In the genomic region with DNA sequence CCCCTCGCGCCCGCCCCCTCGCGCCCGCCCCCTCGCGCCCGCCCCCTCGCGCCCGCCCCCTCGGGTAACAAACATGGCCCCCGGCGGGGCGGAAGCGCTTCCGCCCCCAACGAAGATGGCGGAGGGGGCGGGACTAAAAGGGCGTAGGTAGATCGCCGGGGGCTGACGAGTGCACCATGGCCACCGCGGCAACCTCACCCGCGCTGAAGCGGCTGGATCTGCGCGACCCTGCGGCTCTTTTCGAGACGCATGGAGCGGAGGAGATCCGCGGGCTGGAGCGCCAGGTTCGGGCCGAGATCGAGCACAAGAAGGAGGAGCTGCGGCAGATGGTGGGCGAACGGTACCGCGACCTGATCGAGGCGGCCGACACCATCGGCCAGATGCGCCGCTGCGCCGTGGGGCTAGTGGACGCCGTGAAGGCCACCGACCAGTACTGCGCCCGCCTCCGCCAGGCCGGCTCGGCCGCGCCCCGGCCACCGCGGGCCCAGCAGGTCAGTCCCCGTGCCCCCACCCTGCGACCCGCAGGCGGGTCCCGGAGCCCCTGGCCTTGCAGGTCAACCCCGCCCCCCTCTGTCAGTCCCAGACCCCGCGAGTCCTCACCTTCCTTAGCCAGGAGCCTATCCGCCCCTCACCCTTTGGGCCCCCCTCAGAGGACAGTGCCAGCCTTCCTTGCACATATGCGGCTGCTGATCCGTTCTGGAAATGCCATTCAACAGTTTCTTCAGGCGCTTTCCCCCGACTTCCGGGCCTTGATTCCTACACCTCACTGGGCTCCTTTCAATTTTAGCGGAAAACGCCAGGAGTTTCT, we compare ENCODE assay signal across 8 cellular contexts. TPM values are rescaled to one million over a fixed set of nuclear protein-coding genes. Genes with fewer than 3 reads are reported as not detected.
DNase-seq lines count a peak whose midpoint lies in the region; ATAC-seq and TF ChIP-seq lines count a peak whose summit lies in the region.

A gene with protein sequence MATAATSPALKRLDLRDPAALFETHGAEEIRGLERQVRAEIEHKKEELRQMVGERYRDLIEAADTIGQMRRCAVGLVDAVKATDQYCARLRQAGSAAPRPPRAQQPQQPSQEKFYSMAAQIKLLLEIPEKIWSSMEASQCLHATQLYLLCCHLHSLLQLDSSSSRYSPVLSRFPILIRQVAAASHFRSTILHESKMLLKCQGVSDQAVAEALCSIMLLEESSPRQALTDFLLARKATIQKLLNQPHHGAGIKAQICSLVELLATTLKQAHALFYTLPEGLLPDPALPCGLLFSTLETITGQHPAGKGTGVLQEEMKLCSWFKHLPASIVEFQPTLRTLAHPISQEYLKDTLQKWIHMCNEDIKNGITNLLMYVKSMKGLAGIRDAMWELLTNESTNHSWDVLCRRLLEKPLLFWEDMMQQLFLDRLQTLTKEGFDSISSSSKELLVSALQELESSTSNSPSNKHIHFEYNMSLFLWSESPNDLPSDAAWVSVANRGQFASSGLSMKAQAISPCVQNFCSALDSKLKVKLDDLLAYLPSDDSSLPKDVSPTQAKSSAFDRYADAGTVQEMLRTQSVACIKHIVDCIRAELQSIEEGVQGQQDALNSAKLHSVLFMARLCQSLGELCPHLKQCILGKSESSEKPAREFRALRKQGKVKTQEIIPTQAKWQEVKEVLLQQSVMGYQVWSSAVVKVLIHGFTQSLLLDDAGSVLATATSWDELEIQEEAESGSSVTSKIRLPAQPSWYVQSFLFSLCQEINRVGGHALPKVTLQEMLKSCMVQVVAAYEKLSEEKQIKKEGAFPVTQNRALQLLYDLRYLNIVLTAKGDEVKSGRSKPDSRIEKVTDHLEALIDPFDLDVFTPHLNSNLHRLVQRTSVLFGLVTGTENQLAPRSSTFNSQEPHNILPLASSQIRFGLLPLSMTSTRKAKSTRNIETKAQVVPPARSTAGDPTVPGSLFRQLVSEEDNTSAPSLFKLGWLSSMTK (plus strand): TSS at position 162 of the 808 bp plus-strand sequence. CDS start 15 bp downstream, at position 177.

- no peak for TF ChIP-seq CTCF in coronary artery (IDR thresholded peaks at IDR 0.05)
- TF ChIP-seq CTCF in left lung (IDR thresholded peaks at IDR 0.05) = no peak

- peak within 1 kb of the TSS; percentile 94 for H3K4me3 ChIP-seq in coronary artery
- H3K4me3 ChIP-seq in left lung = peak within 1 kb of the TSS; percentile 96 to 99

- H3K4me3 Mint-ChIP-seq in activated CD4-positive, alpha-beta T cell treated with anti-CD3 and anti-CD28 coated beads, Interleukin-2, amount 10 ng/mL, durations not matched to agents 7 days and 5 days = peak within 1 kb of the TSS; percentile 99

- H3K36me3 ChIP-seq in left lung = peaks cover 0 to 19% of the 10 kb centered on the region in 2 donors

- CTCF ChIA-PET in activated CD4-positive, alpha-beta T cell treated with anti-CD3 and anti-CD28 coated beads, Interleukin-2, amount 10 ng/mL, durations not matched to agents 7 days and 5 days (lab: Charles Lee) = interaction anchor here (1.0 kb wide), 1 partner anchor 16 kb away, joined by 3 read pairs; no protein-coding TSS in a partner anchor

- no peaks in the 10 kb centered on the region for H3K27me3 ChIP-seq in left lung

- intact Hi-C loops in left lung (cut with DNase I) = no loop called here

- H3K27me3 Mint-ChIP-seq in activated CD4-positive, alpha-beta T cell treated with anti-CD3 and anti-CD28 coated beads, Interleukin-2, amount 10 ng/mL, durations not matched to agents 7 days and 5 days = no peaks in the 10 kb centered on the region

- POLR2A ChIA-PET in activated CD4-positive, alpha-beta T cell treated with anti-CD3 and anti-CD28 coated beads, Interleukin-2, amount 10 ng/mL, durations not matched to agents 7 days and 5 days (lab: Charles Lee) = no interaction called here

- peaks cover 24% of the 10 kb centered on the region for H3K36me3 Mint-ChIP-seq in activated CD4-positive, alpha-beta T cell treated with anti-CD3 and anti-CD28 coated beads, Interleukin-2, amount 10 ng/mL, durations not matched to agents 7 days and 5 days (ENCODE audit: low read depth)

- ATAC-seq in GM19043 (IDR thresholded peaks at IDR 0.05; ENCODE audit: low read depth, unreplicated experiment) (peak; percentile 54), HG03378 (IDR thresholded peaks at IDR 0.05; ENCODE audit: unreplicated experiment) (peak; percentile 45), left lung (peak; percentile 90)

- DNase-seq in AG20443 (ENCODE audit: low spot score) = peak; percentile 98
- peak; percentile 71 to 96 for DNase-seq in NCI-H526 (lab: John Stamatoyannopoulos, UW)
- peak; percentile 90 for DNase-seq in activated CD4-positive, alpha-beta T cell treated with anti-CD3 and anti-CD28 coated beads, Interleukin-2, amount 10 ng/mL, durations not matched to agents 7 days and 5 days
- DNase-seq in coronary artery (ENCODE audit: low spot score) = peak; percentile 91
- peak; percentile 84 to 96 for DNase-seq in left lung
- peak; percentile 84 to 90 for DNase-seq in stimulated activated CD4-positive, alpha-beta T cell treated with anti-CD3 and anti-CD28 coated beads, Interleukin-2, amount 100 ng/mL, for 24 hours

- H3K9me3 ChIP-seq in left lung = no peaks in the 10 kb centered on the region

- peak within 1 kb of the TSS; percentile 99 for H3K27ac Mint-ChIP-seq in activated CD4-positive, alpha-beta T cell treated with anti-CD3 and anti-CD28 coated beads, Interleukin-2, amount 10 ng/mL, durations not matched to agents 7 days and 5 days

- H3K27ac ChIP-seq in coronary artery (peak within 1 kb of the TSS; percentile 66 to 93), left lung (peak within 1 kb of the TSS; percentile 82 to 88)

- peaks cover 11 to 29% of the 10 kb centered on the region in 2 donors for H3K4me1 ChIP-seq in left lung

- H3K9me3 Mint-ChIP-seq in activated CD4-positive, alpha-beta T cell treated with anti-CD3 and anti-CD28 coated beads, Interleukin-2, amount 10 ng/mL, durations not matched to agents 7 days and 5 days = no peaks in the 10 kb centered on the region

- peaks cover 31% of the 10 kb centered on the region for H3K4me1 Mint-ChIP-seq in activated CD4-positive, alpha-beta T cell treated with anti-CD3 and anti-CD28 coated beads, Interleukin-2, amount 10 ng/mL, durations not matched to agents 7 days and 5 days

RNA-seq across cellular contexts. Expression of the gene that starts here (rescaled TPM):
- 10 to 100 TPM; 29.2 to 32.5 TPM for total RNA-seq in activated CD4-positive, alpha-beta T cell treated with anti-CD3 and anti-CD28 coated beads, Interleukin-2, amount 10 ng/mL, durations not matched to agents 7 days and 5 days
- total RNA-seq in left lung = 10 to 100 TPM; 30.7 to 32.2 TPM

Comparison
In these comparisons a context has a peak if more than half of its experiments do, and no peak if none do; other contexts are left out.
1. Peak in every context shown above with its lines: DNase-seq, ATAC-seq, H3K4me3 ChIP-seq and H3K27ac ChIP-seq.